ENCODE assay signal across 8 cellular contexts in genomic region chr17:15563375-15563857, GRCh38. TPM values are rescaled to one million over a fixed set of nuclear protein-coding genes. Genes with fewer than 3 reads are reported as not detected.
DNase-seq lines count a peak whose midpoint lies in the region; ATAC-seq and FAIRE-seq lines count a peak whose summit lies in the region.
"Not testable (repeated sequence)": the region's sequence is repeated elsewhere in the genome, so short reads cannot be mapped to it uniquely, and the experiment has no call there.

TSS of gene TVP23C (minus strand) at chr17:15563483. CDS start at chr17:15563448, 35 bp downstream.

- not testable (repeated sequence) for H3K36me3 Mint-ChIP-seq in activated T-cell treated with anti-CD3 and anti-CD28 coated beads, Interleukin-2, amount 50 U/mL, for 24 hours (ENCODE audit: low read depth)

- H3K4me3 Mint-ChIP-seq in activated T-cell treated with anti-CD3 and anti-CD28 coated beads, Interleukin-2, amount 50 U/mL, for 24 hours: peak within 1 kb of the TSS; percentile 90

- H3K4me1 Mint-ChIP-seq in activated T-cell treated with anti-CD3 and anti-CD28 coated beads, Interleukin-2, amount 50 U/mL, for 24 hours (ENCODE audit: low read depth): peaks cover 18% of the 10 kb centered on the region

- 0 to 1% methylated on average over 23 to 46 of the region's 46 CpGs for WGBS in esophagus, 2 donors

- peak; percentile 68 for DNase-seq in CMK (ENCODE audit: low read depth)
- peak; percentile 83 for DNase-seq in HT1080 (ENCODE audit: low read depth)
- DNase-seq in RCC 7860 (ENCODE audit: low spot score): peak; percentile 53
- peak; percentile 82 for DNase-seq in activated T-cell treated with anti-CD3 and anti-CD28 coated beads, Interleukin-2, amount 50 U/mL, for 24 hours
- peak; percentile 35 for DNase-seq in stimulated activated CD8-positive, alpha-beta memory T cell treated with anti-CD3 and anti-CD28 coated beads, Interleukin-15, amount 100 ng/mL, for 24 hours (ENCODE audit: low read depth)

- H3K27ac Mint-ChIP-seq in activated T-cell treated with anti-CD3 and anti-CD28 coated beads, Interleukin-2, amount 50 U/mL, for 24 hours: peak within 1 kb of the TSS; percentile 90

- peak within 1 kb of the TSS; percentile 73 to 79 for H3K27ac ChIP-seq in esophagus (ENCODE audit: low read depth in 2 of 2, low read length in 1 of 2)

- H3K36me3 ChIP-seq in esophagus (ENCODE audit: control insufficient read depth in 2 of 2, insufficient read depth in 2 of 2, low read length in 1 of 2): not testable (repeated sequence)

- not testable (repeated sequence) for H3K9me3 Mint-ChIP-seq in activated T-cell treated with anti-CD3 and anti-CD28 coated beads, Interleukin-2, amount 50 U/mL, for 24 hours

- H3K9me3 ChIP-seq in esophagus (ENCODE audit: control insufficient read depth in 2 of 2, insufficient read depth in 1 of 2, low read depth in 1 of 2, low read length in 1 of 2); mononuclear cell (ENCODE audit: low read depth, low read length): not testable (repeated sequence)

- H3K27me3 Mint-ChIP-seq in activated T-cell treated with anti-CD3 and anti-CD28 coated beads, Interleukin-2, amount 50 U/mL, for 24 hours: not testable (repeated sequence)

- peak; percentile 81 for ATAC-seq in GM21515 (IDR thresholded peaks at IDR 0.05; ENCODE audit: unreplicated experiment)

- not testable (repeated sequence) for FAIRE-seq in RCC 7860 (lab: Jason Lieb, UNC)

- H3K27me3 ChIP-seq in esophagus (ENCODE audit: control insufficient read depth in 1 of 2, insufficient read depth in 2 of 2, low read length in 2 of 2); mononuclear cell (ENCODE audit: insufficient read depth, low read length): not testable (repeated sequence)

- peak within 1 kb of the TSS; percentile 71 to 75 for H3K4me3 ChIP-seq in esophagus (ENCODE audit: low read depth in 1 of 2, low read length in 2 of 2)
- peak within 1 kb of the TSS; percentile 57 for H3K4me3 ChIP-seq in mononuclear cell (ENCODE audit: low read length)

- not testable (repeated sequence) for H3K4me1 ChIP-seq in esophagus (ENCODE audit: control insufficient read depth in 2 of 2, insufficient read depth in 2 of 2, low read length in 1 of 2); mononuclear cell (ENCODE audit: insufficient read depth, low read length)

RNA-seq across cellular contexts. Expression of gene TVP23C, which starts in this region (rescaled TPM):
- total RNA-seq in HT1080 (2014; rRNA removed; shearing (Covaris generic)): 4.8 and 5.9 TPM in 2 replicates
- polyA plus RNA-seq in HT1080 (2015; cell fraction: cytosol; rRNA removed): 2.2 and 5.5 TPM in 2 replicates
- 10.0 and 11.9 TPM in 2 replicates for polyA plus RNA-seq in HT1080 (2015; cell fraction: nucleus; rRNA removed)
- polyA plus RNA-seq in esophagus: 1 to 10 TPM; 3.0 to 7.0 TPM
- 24.2 TPM for total RNA-seq in mononuclear cell

Comparison
In these comparisons a context has a peak if more than half of its experiments do, and no peak if none do; other contexts are left out.
1. Peak in every context shown above with its lines: DNase-seq, ATAC-seq, H3K4me3 ChIP-seq and H3K27ac ChIP-seq.